ENCODE assay signal across 26 cellular contexts in genomic region chr4:48945981-48946380, GRCh38. TPM values are rescaled to one million over a fixed set of nuclear protein-coding genes. Genes with fewer than 3 reads are reported as not detected.
DNase-seq lines count a peak whose midpoint lies in the region; ATAC-seq, FAIRE-seq and TF ChIP-seq lines count a peak whose summit lies in the region.
"Had no signal": no experiment of that assay in that cellular context is flagged by ENCODE, and none has a peak within 500 bp of the region (broad histone marks: within the 10 kb centered on the region; RNA-seq: fewer than 3 reads in every experiment).

No MANE protein-coding gene starts in this region.

- H3K9ac ChIP-seq in MM.1S (ENCODE audit: low read length) (no peak overlapping the region), GM23248 (no peak overlapping the region)
- H3K9ac ChIP-seq: BLaER1 treated with 17β-estradiol and CSF1 and Interleukin-3, amounts not matched to agents 10 nM and 100 nM had no signal

- H3K4me2 ChIP-seq in MM.1S (ENCODE audit: low read depth, low read length) (no peak overlapping the region), GM23248 (ENCODE audit: unreplicated experiment) (no peak overlapping the region)
- H3K4me2 ChIP-seq: BLaER1 treated with 17β-estradiol and CSF1 and Interleukin-3, amounts not matched to agents 10 nM and 100 nM had no signal

- H3K27ac ChIP-seq in aorta (ENCODE audit: low read depth in 1 of 2, low read length in 2 of 2), result no peak overlapping the region
- no peak overlapping the region for H3K27ac ChIP-seq in MM.1S (ENCODE audit: low read length)
- H3K27ac ChIP-seq in GM23248, result no peak overlapping the region
- H3K27ac ChIP-seq: BLaER1 treated with 17β-estradiol and CSF1 and Interleukin-3, amounts not matched to agents 10 nM and 100 nM; HL-60 had no signal

- no peak overlapping the region for H2AFZ ChIP-seq in MM.1S (ENCODE audit: low read length)
- no peak overlapping the region for H2AFZ ChIP-seq in GM23248

- no peak overlapping the region for H3K4me3 ChIP-seq in aorta (ENCODE audit: low read length in 2 of 2)
- H3K4me3 ChIP-seq in MM.1S (ENCODE audit: low read length), result no peak overlapping the region
- H3K4me3 ChIP-seq in GM23248, result no peak overlapping the region
- H3K4me3 ChIP-seq: BLaER1 treated with 17β-estradiol and CSF1 and Interleukin-3, amounts not matched to agents 10 nM and 100 nM; HAP-1 had no signal

- WGBS in aorta, 2 donors, result 60 to 70% methylated on average over 2 of the region's 2 CpGs
- 91 to 95% methylated on average over 2 of the region's 2 CpGs for WGBS in GM23248 (ENCODE audit: low coverage in 1 of 2, low lambda C conversion rate in 2 of 2, missing lambda C conversion rate in 2 of 2), 2 experiments

- H3F3A ChIP-seq in MM.1S (ENCODE audit: insufficient read depth, low read length) (no peaks in the 10 kb centered on the region), GM23248 (ENCODE audit: insufficient read depth) (peaks cover 12% of the 10 kb centered on the region)

- FAIRE-seq in islet of Langerhans (lab: Jason Lieb, UNC), result peak; percentile 17
- FAIRE-seq: G401.6 had no signal

- no peak for TF ChIP-seq CTCF in MM.1S (IDR thresholded peaks at IDR 0.05; ENCODE audit: low read length)

- DNase-seq in NCI-H82 (lab: John Stamatoyannopoulos, UW) (peak; percentile 39), NCI-H82 treated with DMSO at 0.1 percent for 48 hours (lab: John Stamatoyannopoulos, UW; ENCODE audit: unreplicated experiment) (no peak), NCI-H1417 treated with DMSO at 0.1 percent for 48 hours (lab: John Stamatoyannopoulos, UW) (peak; percentile 82), NCI-H69 (lab: John Stamatoyannopoulos, UW) (peak; percentile 91), aorta (no peak), MM.1S (no peak), GM23248 (no peak)
- DNase-seq: Caco-2; CD4-positive, alpha-beta T cell; GOT3; HFFc6; NCI-H1092; NCI-H187 treated with DMSO at 0.1 percent for 48 hours; NCI-H2107; NCI-H524; T-cell had no signal

- ATAC-seq in aorta (ENCODE audit: low FRiP score), result no peak
- ATAC-seq: Right ventricle myocardium inferior, T-cell had no signal

- H4K20me1 ChIP-seq in MM.1S (ENCODE audit: insufficient read depth, low read length) (no peaks in the 10 kb centered on the region), GM23248 (ENCODE audit: insufficient read depth) (no peaks in the 10 kb centered on the region)
- H4K20me1 ChIP-seq: BLaER1 treated with 17β-estradiol and CSF1 and Interleukin-3, amounts not matched to agents 10 nM and 100 nM had no signal

- H3K4me1 ChIP-seq in aorta (ENCODE audit: control insufficient read depth in 1 of 2, insufficient read depth in 2 of 2, low read length in 2 of 2) (peaks cover 0 to 1% of the 10 kb centered on the region in 2 donors), MM.1S (ENCODE audit: low read length) (no peaks in the 10 kb centered on the region), GM23248 (ENCODE audit: insufficient read depth) (peaks cover 13% of the 10 kb centered on the region)
- H3K4me1 ChIP-seq: BLaER1 treated with 17β-estradiol and CSF1 and Interleukin-3, amounts not matched to agents 10 nM and 100 nM had no signal

- H3K9me3 ChIP-seq in aorta (ENCODE audit: control insufficient read depth, low read length), result no peaks in the 10 kb centered on the region
- H3K9me3 ChIP-seq in MM.1S (replicated peaks; ENCODE audit: insufficient read depth, low read length), result no peaks in the 10 kb centered on the region
- no peaks in the 10 kb centered on the region for H3K9me3 ChIP-seq in GM23248 (ENCODE audit: low read depth)
- H3K9me3 ChIP-seq: BLaER1 treated with 17β-estradiol and CSF1 and Interleukin-3, amounts not matched to agents 10 nM and 100 nM; Caco-2; HAP-1 had no signal

- intact Hi-C loops in aorta (cut with DNase I), result loop anchor here in 1 of 2 donors (5.0 kb wide), 1 partner anchor 39 kb away; the partner anchor contains the start of gene OCIAD2

- in situ Hi-C loops in GM23248 (cut with MboI), result loop anchor here (25.0 kb wide), 1 partner anchor 109 kb away; the partner anchor contains the start of gene OCIAD1

- H3K36me3 ChIP-seq in aorta (ENCODE audit: control insufficient read depth in 1 of 2, insufficient read depth in 2 of 2, low read length in 1 of 2) (no peaks in the 10 kb centered on the region), MM.1S (replicated peaks; ENCODE audit: insufficient read depth, low read length) (no peaks in the 10 kb centered on the region), GM23248 (ENCODE audit: low read depth) (no peaks in the 10 kb centered on the region)
- H3K36me3 ChIP-seq: BLaER1 treated with 17β-estradiol and CSF1 and Interleukin-3, amounts not matched to agents 10 nM and 100 nM; HAP-1 had no signal

- no peaks in the 10 kb centered on the region for H3K9me2 ChIP-seq in MM.1S (replicated peaks; ENCODE audit: insufficient read depth, low read length)
- H3K9me2 ChIP-seq in GM23248 (ENCODE audit: insufficient read depth), result no peaks in the 10 kb centered on the region

- no peaks in the 10 kb centered on the region for H3K79me2 ChIP-seq in MM.1S (ENCODE audit: low read length)
- H3K79me2 ChIP-seq in GM23248 (ENCODE audit: insufficient read depth), result no peaks in the 10 kb centered on the region

- H3K27me3 ChIP-seq in aorta (ENCODE audit: control insufficient read depth in 1 of 2, insufficient read depth in 2 of 2, low read length in 1 of 2) (no peaks in the 10 kb centered on the region), MM.1S (replicated peaks; ENCODE audit: insufficient read depth, low read length) (no peaks in the 10 kb centered on the region), GM23248 (replicated peaks; ENCODE audit: insufficient read depth) (no peaks in the 10 kb centered on the region)
- H3K27me3 ChIP-seq: BLaER1 treated with 17β-estradiol and CSF1 and Interleukin-3, amounts not matched to agents 10 nM and 100 nM had no signal

RNA-seq across cellular contexts. Expression of gene OCIAD2, which starts 39.4 kb away (rescaled TPM):
- total RNA-seq in aorta, result 10 to 100 TPM; 19.7 to 22.4 TPM
- polyA plus RNA-seq in aorta (10 to 100 TPM; 24.8 to 65.9 TPM), GM23248 (2016; fragmentation: Nextera tagmentation; extraction: Ambion mirVana) (35.0 TPM in 2 replicates)
- 1.1 and 1.7 TPM in 2 replicates for total RNA-seq in GM23248 (2014; rRNA removed; shearing (Covaris generic))

RNA-seq across cellular contexts. Expression of gene CWH43, which starts 40.1 kb away (rescaled TPM):
- total RNA-seq in aorta, result not detected
- polyA plus RNA-seq in aorta (not detected), GM23248 (2016; fragmentation: Nextera tagmentation; extraction: Ambion mirVana) (not detected in 2 replicates)
- not detected in 2 replicates for total RNA-seq in GM23248 (2014; rRNA removed; shearing (Covaris generic))
- total RNA-seq: A172; Caco-2; CD4-positive, alpha-beta T cell; HFFc6; Right ventricle myocardium inferior; SK-MEL-5; T-cell; T-helper 2 cell treated with Interferon-gamma antibody and Interleukin-4, amounts not matched to agents 100 ng/mL and 5 ng/mL, for 36 hours had no signal
- polyA plus RNA-seq: AG04450 had no signal

Comparison
In these comparisons a context has a peak if more than half of its experiments do, and no peak if none do; other contexts are left out.
1. DNase-seq: peak in NCI-H82 (single experiment), NCI-H1417 treated with DMSO at 0.1 percent for 48 hours (single experiment) and NCI-H69 (single experiment); none in NCI-H82 treated with DMSO at 0.1 percent for 48 hours (single experiment), aorta (0 of 2), MM.1S (single experiment) and GM23248 (single experiment).